Comparison of ENCODE assay signal across 8 cellular contexts in genomic region chr16:88076932-88077320, GRCh38.
DNase-seq lines count a peak whose midpoint lies in the region; ATAC-seq and TF ChIP-seq lines count a peak whose summit lies in the region.
"Not testable (repeated sequence)": the region's sequence is repeated elsewhere in the genome, so short reads cannot be mapped to it uniquely, and the experiment has no call there.

No MANE protein-coding gene starts in this region.

- H3K27ac ChIP-seq in 22Rv1 (peak overlapping the region; percentile 50), breast epithelium (peak overlapping the region; percentile 22 to 43), heart right ventricle (peak overlapping the region in 3 of 10 donors; percentile 24 to 46 (median 30)), right atrium auricular region (peak overlapping the region; percentile 65 to 82)
- H3K27ac ChIP-seq in BLaER1 treated with 17β-estradiol and CSF1 and Interleukin-3, amounts not matched to agents 10 nM and 100 nM: peak overlapping the region in 10 of 11 experiments; percentile 3 to 88 (median 79); a peak in 19 of 22 replicates
- H3K27ac ChIP-seq in sigmoid colon: not testable (repeated sequence)

- H3K9ac ChIP-seq in BLaER1 treated with 17β-estradiol and CSF1 and Interleukin-3, amounts not matched to agents 10 nM and 100 nM: peak overlapping the region; percentile 9 to 78 (median 70); a peak in 20 of 22 replicates

- H3K36me3 Mint-ChIP-seq in neural crest cell (ENCODE audit: low read depth): peaks cover 24% of the 10 kb centered on the region

- H3K36me3 ChIP-seq in BLaER1 treated with 17β-estradiol and CSF1 and Interleukin-3, amounts not matched to agents 10 nM and 100 nM: peaks cover 12 to 54% (median 26%) of the 10 kb centered on the region in 11 experiments; a peak in 21 of 22 replicates
- not testable (repeated sequence) for H3K36me3 ChIP-seq in breast epithelium
- H3K36me3 ChIP-seq in heart right ventricle (peaks cover 0 to 60% (median 6%) of the 10 kb centered on the region in 9 donors), right atrium auricular region (peaks cover 20% of the 10 kb centered on the region), sigmoid colon (peaks cover 0 to 29% (median 13%) of the 10 kb centered on the region in 4 donors)

- 0 out of 20 replicates have a peak overlapping the region, but pooled peaks of 3 of the 10 experiments have one; percentile 16 to 22 (median 17) for H3K4me3 ChIP-seq in BLaER1 treated with 17β-estradiol and CSF1 and Interleukin-3, amounts not matched to agents 10 nM and 100 nM
- H3K4me3 ChIP-seq in breast epithelium, heart right ventricle, right atrium auricular region, sigmoid colon: not testable (repeated sequence)

- 75 to 79% methylated on average over 5 of the region's 5 CpGs for WGBS in heart right ventricle, 2 donors
- WGBS in sigmoid colon, 2 donors: 97 to 98% methylated on average over 5 of the region's 5 CpGs

- TF ChIP-seq POLR2A in breast epithelium (IDR thresholded peaks at IDR 0.05); sigmoid colon (IDR thresholded peaks at IDR 0.05): not testable (repeated sequence)

- H3K9me3 Mint-ChIP-seq in neural crest cell: not testable (repeated sequence)

- H3K4me3 Mint-ChIP-seq in neural crest cell: not testable (repeated sequence)

- not testable (repeated sequence) for H3K27me3 ChIP-seq in BLaER1 treated with 17β-estradiol and CSF1 and Interleukin-3, amounts not matched to agents 10 nM and 100 nM; breast epithelium; heart right ventricle; right atrium auricular region; sigmoid colon

- H3K9me3 ChIP-seq in BLaER1 treated with 17β-estradiol and CSF1 and Interleukin-3, amounts not matched to agents 10 nM and 100 nM (replicated peaks in 1 of 11); breast epithelium; heart right ventricle; right atrium auricular region; sigmoid colon: not testable (repeated sequence)

- not testable (repeated sequence) for H3K27me3 Mint-ChIP-seq in neural crest cell (ENCODE audit: low read depth)

- DNase-seq in breast epithelium (ENCODE audit: low spot score in 2 of 2); heart right ventricle; right atrium auricular region (ENCODE audit: low spot score); neural crest cell (ENCODE audit: low read depth, low spot score): not testable (repeated sequence)
- DNase-seq in sigmoid colon: peak; percentile 1

- peak overlapping the region; percentile 45 for H3K27ac Mint-ChIP-seq in neural crest cell (ENCODE audit: unreplicated experiment)

- not testable (repeated sequence) for H3K4me1 Mint-ChIP-seq in neural crest cell

- H4K20me1 ChIP-seq in BLaER1 treated with 17β-estradiol and CSF1 and Interleukin-3, amounts not matched to agents 10 nM and 100 nM: not testable (repeated sequence)

- TF ChIP-seq EP300 in sigmoid colon (IDR thresholded peaks at IDR 0.05): not testable (repeated sequence)

- ATAC-seq in SK-N-SH treated with all-trans-retinoic acid at 6 μM for 48 hours (peak; percentile 31; the same call in 1 of the 3 replicates), heart right ventricle (peak in 5 of 8 donors; percentile 24 to 66 (median 51))

- H3K4me1 ChIP-seq in BLaER1 treated with 17β-estradiol and CSF1 and Interleukin-3, amounts not matched to agents 10 nM and 100 nM: peaks cover 26 to 57% (median 48%) of the 10 kb centered on the region in 10 experiments
- not testable (repeated sequence) for H3K4me1 ChIP-seq in breast epithelium, right atrium auricular region, sigmoid colon
- peaks cover 0 to 16% (median 4%) of the 10 kb centered on the region in 9 donors for H3K4me1 ChIP-seq in heart right ventricle

- intact Hi-C loops in breast epithelium (cut with DNase I; ENCODE audit: low total_unique reads); heart right ventricle (cut with DNase I); sigmoid colon (cut with DNase I): not testable (repeated sequence)

- TF ChIP-seq CTCF in 22Rv1 (IDR thresholded peaks at IDR 0.05); breast epithelium (IDR thresholded peaks at IDR 0.05); heart right ventricle (IDR thresholded peaks at IDR 0.05); right atrium auricular region (IDR thresholded peaks at IDR 0.05); neural crest cell (conservative IDR thresholded peaks at IDR 0.05); sigmoid colon (IDR thresholded peaks at IDR 0.05): not testable (repeated sequence)

- peak overlapping the region; percentile 68 to 96 (median 86) for H3K4me2 ChIP-seq in BLaER1 treated with 17β-estradiol and CSF1 and Interleukin-3, amounts not matched to agents 10 nM and 100 nM
